Comparison of ENCODE assay signal across 1 cellular context in the genomic region with DNA sequence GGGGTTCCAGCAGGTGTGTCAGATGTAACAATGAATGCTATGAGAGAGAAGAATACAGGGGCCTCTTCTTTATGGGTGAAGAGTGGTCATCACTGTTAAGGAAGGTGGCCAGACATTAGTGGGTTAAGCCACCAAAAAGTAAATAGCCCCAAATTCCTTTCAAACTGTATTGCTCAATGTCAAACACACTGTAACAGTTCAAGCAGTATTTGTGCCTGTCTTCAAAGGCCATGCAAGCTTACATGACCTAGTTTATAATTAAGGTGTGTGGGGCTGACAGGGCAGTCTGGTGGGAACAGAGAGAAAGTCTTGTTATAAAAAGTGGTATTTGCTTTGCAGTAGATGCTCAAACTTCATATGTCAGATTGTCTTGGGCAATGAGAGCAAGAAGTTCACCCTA.
TF ChIP-seq lines count a peak whose summit lies in the region.

No MANE protein-coding gene starts in this region.

TF ChIP-seq in HepG2, 621 proteins besides CTCF, POLR2A, EP300 and RAD21 (continued from another document):
- TF ChIP-seq, protein P1, sequence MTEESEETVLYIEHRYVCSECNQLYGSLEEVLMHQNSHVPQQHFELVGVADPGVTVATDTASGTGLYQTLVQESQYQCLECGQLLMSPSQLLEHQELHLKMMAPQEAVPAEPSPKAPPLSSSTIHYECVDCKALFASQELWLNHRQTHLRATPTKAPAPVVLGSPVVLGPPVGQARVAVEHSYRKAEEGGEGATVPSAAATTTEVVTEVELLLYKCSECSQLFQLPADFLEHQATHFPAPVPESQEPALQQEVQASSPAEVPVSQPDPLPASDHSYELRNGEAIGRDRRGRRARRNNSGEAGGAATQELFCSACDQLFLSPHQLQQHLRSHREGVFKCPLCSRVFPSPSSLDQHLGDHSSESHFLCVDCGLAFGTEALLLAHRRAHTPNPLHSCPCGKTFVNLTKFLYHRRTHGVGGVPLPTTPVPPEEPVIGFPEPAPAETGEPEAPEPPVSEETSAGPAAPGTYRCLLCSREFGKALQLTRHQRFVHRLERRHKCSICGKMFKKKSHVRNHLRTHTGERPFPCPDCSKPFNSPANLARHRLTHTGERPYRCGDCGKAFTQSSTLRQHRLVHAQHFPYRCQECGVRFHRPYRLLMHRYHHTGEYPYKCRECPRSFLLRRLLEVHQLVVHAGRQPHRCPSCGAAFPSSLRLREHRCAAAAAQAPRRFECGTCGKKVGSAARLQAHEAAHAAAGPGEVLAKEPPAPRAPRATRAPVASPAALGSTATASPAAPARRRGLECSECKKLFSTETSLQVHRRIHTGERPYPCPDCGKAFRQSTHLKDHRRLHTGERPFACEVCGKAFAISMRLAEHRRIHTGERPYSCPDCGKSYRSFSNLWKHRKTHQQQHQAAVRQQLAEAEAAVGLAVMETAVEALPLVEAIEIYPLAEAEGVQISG (CRISPR knock-in tag; IDR thresholded peaks at IDR 0.05): no peak
- TF ChIP-seq SOX6 (IDR thresholded peaks at IDR 0.05): no peak
- TF ChIP-seq SOX6 (CRISPR knock-in tag; IDR thresholded peaks at IDR 0.05): peak; percentile 43; the same call in 1 of the 2 replicates
- TF ChIP-seq CREM (IDR thresholded peaks at IDR 0.05): peak; percentile 40; the same call in 1 of the 2 replicates
- TF ChIP-seq CREM (CRISPR knock-in tag; IDR thresholded peaks at IDR 0.05): no peak
- TF ChIP-seq TCF7 (IDR thresholded peaks at IDR 0.05; ENCODE audit: low read depth): peak; percentile 81
- peak; percentile 80 for TF ChIP-seq FOXA3 (CRISPR knock-in tag; IDR thresholded peaks at IDR 0.05)
